Comparison of ENCODE assay signal across 1 cellular context in genomic region chr7:36153571-36154097, GRCh38.
TF ChIP-seq lines count a peak whose summit lies in the region.

No MANE protein-coding gene starts in this region.

TF ChIP-seq in HepG2, 621 proteins besides CTCF, POLR2A, EP300 and RAD21 (continued from another document and continues in another):
- TF ChIP-seq, protein P1, sequence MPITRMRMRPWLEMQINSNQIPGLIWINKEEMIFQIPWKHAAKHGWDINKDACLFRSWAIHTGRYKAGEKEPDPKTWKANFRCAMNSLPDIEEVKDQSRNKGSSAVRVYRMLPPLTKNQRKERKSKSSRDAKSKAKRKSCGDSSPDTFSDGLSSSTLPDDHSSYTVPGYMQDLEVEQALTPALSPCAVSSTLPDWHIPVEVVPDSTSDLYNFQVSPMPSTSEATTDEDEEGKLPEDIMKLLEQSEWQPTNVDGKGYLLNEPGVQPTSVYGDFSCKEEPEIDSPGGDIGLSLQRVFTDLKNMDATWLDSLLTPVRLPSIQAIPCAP (CRISPR knock-in tag; IDR thresholded peaks at IDR 0.05; ENCODE audit: low read depth): no peak
- peak; percentile 49; the same call in 1 of the 2 replicates for TF ChIP-seq ZNF766 (CRISPR knock-in tag; IDR thresholded peaks at IDR 0.05; ENCODE audit: borderline replicate concordance)
- TF ChIP-seq BRF2 (CRISPR knock-in tag; IDR thresholded peaks at IDR 0.05): no peak
- no peak for TF ChIP-seq ZNF34 (CRISPR knock-in tag; IDR thresholded peaks at IDR 0.05; ENCODE audit: borderline replicate concordance)
- TF ChIP-seq MEIS1 (CRISPR knock-in tag; IDR thresholded peaks at IDR 0.05; ENCODE audit: borderline replicate concordance): no peak
- TF ChIP-seq, protein P2, sequence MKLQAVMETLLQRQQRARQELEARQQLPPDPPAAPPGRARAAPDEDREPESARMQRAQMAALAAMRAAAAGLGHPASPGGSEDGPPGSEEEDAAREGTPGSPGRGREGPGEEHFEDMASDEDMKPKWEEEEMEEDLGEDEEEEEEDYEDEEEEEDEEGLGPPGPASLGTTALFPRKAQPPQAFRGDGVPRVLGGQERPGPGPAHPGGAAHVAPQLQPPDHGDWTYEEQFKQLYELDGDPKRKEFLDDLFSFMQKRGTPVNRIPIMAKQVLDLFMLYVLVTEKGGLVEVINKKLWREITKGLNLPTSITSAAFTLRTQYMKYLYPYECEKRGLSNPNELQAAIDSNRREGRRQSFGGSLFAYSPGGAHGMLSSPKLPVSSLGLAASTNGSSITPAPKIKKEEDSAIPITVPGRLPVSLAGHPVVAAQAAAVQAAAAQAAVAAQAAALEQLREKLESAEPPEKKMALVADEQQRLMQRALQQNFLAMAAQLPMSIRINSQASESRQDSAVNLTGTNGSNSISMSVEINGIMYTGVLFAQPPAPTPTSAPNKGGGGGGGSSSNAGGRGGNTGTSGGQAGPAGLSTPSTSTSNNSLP (IDR thresholded peaks at IDR 0.05; ENCODE audit: low read depth, low read length): no peak
- TF ChIP-seq NR2F2 (IDR thresholded peaks at IDR 0.05; ENCODE audit: borderline replicate concordance, low read depth): no peak
- TF ChIP-seq ZSCAN22 (CRISPR knock-in tag; IDR thresholded peaks at IDR 0.05): no peak
- TF ChIP-seq ZGPAT (CRISPR knock-in tag; IDR thresholded peaks at IDR 0.05): 0 out of 2 replicates have a peak, but pooled peaks have one; percentile 1
- no peak for TF ChIP-seq CEBPG (CRISPR knock-in tag; IDR thresholded peaks at IDR 0.05)
- no peak for TF ChIP-seq ZNF264 (CRISPR knock-in tag; IDR thresholded peaks at IDR 0.05)
- TF ChIP-seq ATF1 (CRISPR knock-in tag; IDR thresholded peaks at IDR 0.05): no peak
- TF ChIP-seq, protein P3, sequence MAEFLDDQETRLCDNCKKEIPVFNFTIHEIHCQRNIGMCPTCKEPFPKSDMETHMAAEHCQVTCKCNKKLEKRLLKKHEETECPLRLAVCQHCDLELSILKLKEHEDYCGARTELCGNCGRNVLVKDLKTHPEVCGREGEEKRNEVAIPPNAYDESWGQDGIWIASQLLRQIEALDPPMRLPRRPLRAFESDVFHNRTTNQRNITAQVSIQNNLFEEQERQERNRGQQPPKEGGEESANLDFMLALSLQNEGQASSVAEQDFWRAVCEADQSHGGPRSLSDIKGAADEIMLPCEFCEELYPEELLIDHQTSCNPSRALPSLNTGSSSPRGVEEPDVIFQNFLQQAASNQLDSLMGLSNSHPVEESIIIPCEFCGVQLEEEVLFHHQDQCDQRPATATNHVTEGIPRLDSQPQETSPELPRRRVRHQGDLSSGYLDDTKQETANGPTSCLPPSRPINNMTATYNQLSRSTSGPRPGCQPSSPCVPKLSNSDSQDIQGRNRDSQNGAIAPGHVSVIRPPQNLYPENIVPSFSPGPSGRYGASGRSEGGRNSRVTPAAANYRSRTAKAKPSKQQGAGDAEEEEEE (CRISPR knock-in tag; IDR thresholded peaks at IDR 0.05; ENCODE audit: borderline replicate concordance): no peak
- no peak for TF ChIP-seq AKAP8 (CRISPR knock-in tag; IDR thresholded peaks at IDR 0.05)
- TF ChIP-seq ZBTB3 (CRISPR knock-in tag; IDR thresholded peaks at IDR 0.05; ENCODE audit: borderline replicate concordance, low read depth): no peak
- TF ChIP-seq, protein P4, sequence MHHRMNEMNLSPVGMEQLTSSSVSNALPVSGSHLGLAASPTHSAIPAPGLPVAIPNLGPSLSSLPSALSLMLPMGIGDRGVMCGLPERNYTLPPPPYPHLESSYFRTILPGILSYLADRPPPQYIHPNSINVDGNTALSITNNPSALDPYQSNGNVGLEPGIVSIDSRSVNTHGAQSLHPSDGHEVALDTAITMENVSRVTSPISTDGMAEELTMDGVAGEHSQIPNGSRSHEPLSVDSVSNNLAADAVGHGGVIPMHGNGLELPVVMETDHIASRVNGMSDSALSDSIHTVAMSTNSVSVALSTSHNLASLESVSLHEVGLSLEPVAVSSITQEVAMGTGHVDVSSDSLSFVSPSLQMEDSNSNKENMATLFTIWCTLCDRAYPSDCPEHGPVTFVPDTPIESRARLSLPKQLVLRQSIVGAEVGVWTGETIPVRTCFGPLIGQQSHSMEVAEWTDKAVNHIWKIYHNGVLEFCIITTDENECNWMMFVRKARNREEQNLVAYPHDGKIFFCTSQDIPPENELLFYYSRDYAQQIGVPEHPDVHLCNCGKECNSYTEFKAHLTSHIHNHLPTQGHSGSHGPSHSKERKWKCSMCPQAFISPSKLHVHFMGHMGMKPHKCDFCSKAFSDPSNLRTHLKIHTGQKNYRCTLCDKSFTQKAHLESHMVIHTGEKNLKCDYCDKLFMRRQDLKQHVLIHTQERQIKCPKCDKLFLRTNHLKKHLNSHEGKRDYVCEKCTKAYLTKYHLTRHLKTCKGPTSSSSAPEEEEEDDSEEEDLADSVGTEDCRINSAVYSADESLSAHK (CRISPR knock-in tag; IDR thresholded peaks at IDR 0.05; ENCODE audit: borderline replicate concordance): no peak
- TF ChIP-seq NFRKB (IDR thresholded peaks at IDR 0.05): no peak
- TF ChIP-seq ZNF296 (CRISPR knock-in tag; conservative IDR thresholded peaks at IDR 0.05): no peak
- no peak for TF ChIP-seq ISX (CRISPR knock-in tag; conservative IDR thresholded peaks at IDR 0.05)
- no peak for TF ChIP-seq SRSF1 (optimal IDR thresholded peaks at IDR 0.05; ENCODE audit: low read depth, low read length)
- no peak for TF ChIP-seq GTF2F1 (IDR thresholded peaks at IDR 0.05; ENCODE audit: low read length)
- TF ChIP-seq ZNF274 (CRISPR knock-in tag; IDR thresholded peaks at IDR 0.05): no peak
- no peak for TF ChIP-seq NR2F6 (IDR thresholded peaks at IDR 0.05)
- TF ChIP-seq NR2F6 (CRISPR knock-in tag; IDR thresholded peaks at IDR 0.05): no peak
- 0 out of 2 replicates have a peak, but pooled peaks have one; percentile 32 for TF ChIP-seq ZNF232 (CRISPR knock-in tag; IDR thresholded peaks at IDR 0.05; ENCODE audit: borderline replicate concordance)
- no peak for TF ChIP-seq ESRRA (CRISPR knock-in tag; IDR thresholded peaks at IDR 0.05; ENCODE audit: low read depth)
- TF ChIP-seq ZNF883 (CRISPR knock-in tag; IDR thresholded peaks at IDR 0.05; ENCODE audit: not compliant biosample characterization): no peak
- no peak for TF ChIP-seq ZNF639 (CRISPR knock-in tag; conservative IDR thresholded peaks at IDR 0.05)
- TF ChIP-seq KLF15 (CRISPR knock-in tag; IDR thresholded peaks at IDR 0.05; ENCODE audit: borderline replicate concordance): no peak
- no peak for TF ChIP-seq THAP7 (CRISPR knock-in tag; IDR thresholded peaks at IDR 0.05)
- TF ChIP-seq ZSCAN20 (CRISPR knock-in tag; IDR thresholded peaks at IDR 0.05; ENCODE audit: borderline replicate concordance): 0 out of 2 replicates have a peak, but pooled peaks have one; percentile 12
- TF ChIP-seq ZNF569 (CRISPR knock-in tag; IDR thresholded peaks at IDR 0.05; ENCODE audit: borderline replicate concordance): no peak
- TF ChIP-seq WIZ (CRISPR knock-in tag; IDR thresholded peaks at IDR 0.05): no peak
- no peak for TF ChIP-seq ZNF839 (CRISPR knock-in tag; IDR thresholded peaks at IDR 0.05; ENCODE audit: borderline replicate concordance)
- TF ChIP-seq, protein P5, sequence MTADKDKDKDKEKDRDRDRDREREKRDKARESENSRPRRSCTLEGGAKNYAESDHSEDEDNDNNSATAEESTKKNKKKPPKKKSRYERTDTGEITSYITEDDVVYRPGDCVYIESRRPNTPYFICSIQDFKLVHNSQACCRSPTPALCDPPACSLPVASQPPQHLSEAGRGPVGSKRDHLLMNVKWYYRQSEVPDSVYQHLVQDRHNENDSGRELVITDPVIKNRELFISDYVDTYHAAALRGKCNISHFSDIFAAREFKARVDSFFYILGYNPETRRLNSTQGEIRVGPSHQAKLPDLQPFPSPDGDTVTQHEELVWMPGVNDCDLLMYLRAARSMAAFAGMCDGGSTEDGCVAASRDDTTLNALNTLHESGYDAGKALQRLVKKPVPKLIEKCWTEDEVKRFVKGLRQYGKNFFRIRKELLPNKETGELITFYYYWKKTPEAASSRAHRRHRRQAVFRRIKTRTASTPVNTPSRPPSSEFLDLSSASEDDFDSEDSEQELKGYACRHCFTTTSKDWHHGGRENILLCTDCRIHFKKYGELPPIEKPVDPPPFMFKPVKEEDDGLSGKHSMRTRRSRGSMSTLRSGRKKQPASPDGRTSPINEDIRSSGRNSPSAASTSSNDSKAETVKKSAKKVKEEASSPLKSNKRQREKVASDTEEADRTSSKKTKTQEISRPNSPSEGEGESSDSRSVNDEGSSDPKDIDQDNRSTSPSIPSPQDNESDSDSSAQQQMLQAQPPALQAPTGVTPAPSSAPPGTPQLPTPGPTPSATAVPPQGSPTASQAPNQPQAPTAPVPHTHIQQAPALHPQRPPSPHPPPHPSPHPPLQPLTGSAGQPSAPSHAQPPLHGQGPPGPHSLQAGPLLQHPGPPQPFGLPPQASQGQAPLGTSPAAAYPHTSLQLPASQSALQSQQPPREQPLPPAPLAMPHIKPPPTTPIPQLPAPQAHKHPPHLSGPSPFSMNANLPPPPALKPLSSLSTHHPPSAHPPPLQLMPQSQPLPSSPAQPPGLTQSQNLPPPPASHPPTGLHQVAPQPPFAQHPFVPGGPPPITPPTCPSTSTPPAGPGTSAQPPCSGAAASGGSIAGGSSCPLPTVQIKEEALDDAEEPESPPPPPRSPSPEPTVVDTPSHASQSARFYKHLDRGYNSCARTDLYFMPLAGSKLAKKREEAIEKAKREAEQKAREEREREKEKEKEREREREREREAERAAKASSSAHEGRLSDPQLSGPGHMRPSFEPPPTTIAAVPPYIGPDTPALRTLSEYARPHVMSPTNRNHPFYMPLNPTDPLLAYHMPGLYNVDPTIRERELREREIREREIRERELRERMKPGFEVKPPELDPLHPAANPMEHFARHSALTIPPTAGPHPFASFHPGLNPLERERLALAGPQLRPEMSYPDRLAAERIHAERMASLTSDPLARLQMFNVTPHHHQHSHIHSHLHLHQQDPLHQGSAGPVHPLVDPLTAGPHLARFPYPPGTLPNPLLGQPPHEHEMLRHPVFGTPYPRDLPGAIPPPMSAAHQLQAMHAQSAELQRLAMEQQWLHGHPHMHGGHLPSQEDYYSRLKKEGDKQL (CRISPR knock-in tag; IDR thresholded peaks at IDR 0.05; ENCODE audit: low read depth): no peak
- no peak for TF ChIP-seq PBX3 (CRISPR knock-in tag; IDR thresholded peaks at IDR 0.05; ENCODE audit: borderline replicate concordance)
- TF ChIP-seq BHLHE40 (IDR thresholded peaks at IDR 0.05; ENCODE audit: low read length): no peak
- TF ChIP-seq, protein P6, sequence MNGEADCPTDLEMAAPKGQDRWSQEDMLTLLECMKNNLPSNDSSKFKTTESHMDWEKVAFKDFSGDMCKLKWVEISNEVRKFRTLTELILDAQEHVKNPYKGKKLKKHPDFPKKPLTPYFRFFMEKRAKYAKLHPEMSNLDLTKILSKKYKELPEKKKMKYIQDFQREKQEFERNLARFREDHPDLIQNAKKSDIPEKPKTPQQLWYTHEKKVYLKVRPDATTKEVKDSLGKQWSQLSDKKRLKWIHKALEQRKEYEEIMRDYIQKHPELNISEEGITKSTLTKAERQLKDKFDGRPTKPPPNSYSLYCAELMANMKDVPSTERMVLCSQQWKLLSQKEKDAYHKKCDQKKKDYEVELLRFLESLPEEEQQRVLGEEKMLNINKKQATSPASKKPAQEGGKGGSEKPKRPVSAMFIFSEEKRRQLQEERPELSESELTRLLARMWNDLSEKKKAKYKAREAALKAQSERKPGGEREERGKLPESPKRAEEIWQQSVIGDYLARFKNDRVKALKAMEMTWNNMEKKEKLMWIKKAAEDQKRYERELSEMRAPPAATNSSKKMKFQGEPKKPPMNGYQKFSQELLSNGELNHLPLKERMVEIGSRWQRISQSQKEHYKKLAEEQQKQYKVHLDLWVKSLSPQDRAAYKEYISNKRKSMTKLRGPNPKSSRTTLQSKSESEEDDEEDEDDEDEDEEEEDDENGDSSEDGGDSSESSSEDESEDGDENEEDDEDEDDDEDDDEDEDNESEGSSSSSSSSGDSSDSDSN (CRISPR knock-in tag; IDR thresholded peaks at IDR 0.05): no peak
- TF ChIP-seq ZNF382 (CRISPR knock-in tag; IDR thresholded peaks at IDR 0.05; ENCODE audit: borderline replicate concordance): no peak
- no peak for TF ChIP-seq AHR (CRISPR knock-in tag; IDR thresholded peaks at IDR 0.05)
